In the genomic region with DNA sequence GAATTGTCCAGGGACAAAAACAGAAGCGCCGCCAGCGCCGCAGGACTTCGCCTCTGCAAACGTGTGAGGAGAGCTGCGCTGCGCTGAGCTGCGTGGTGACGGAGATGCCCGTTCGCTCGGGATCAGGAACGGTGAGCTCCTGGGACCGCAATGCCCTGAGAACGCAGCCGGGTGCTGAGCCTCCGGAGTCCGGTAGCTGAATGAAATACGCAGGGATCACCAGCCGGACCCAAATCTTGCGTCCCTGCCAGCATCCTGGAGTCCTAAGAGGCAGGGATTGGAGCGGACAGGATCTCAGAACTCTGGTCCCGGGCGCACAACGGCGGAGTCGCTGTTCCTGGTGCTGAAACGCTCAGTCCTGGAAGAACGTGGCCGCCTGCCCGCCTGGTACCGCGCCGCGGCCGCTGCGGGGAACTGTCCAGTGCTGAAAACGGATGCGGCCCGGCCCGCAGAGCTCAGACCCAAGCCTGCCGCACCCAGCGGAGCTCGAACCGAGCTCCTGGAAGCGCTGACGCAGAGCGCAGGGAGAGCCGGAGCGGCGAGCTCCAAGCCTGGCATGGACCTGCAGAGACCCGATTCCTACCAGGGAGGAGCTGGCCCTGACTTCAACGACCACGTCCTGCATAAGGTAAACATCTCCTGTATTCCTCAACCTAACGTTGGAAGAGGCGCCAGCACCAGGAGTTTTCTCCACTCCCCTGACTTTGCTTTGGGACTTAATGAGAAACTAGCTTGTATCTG, we compare ENCODE assay signal across 1 cellular context.
A peak's percentile ranks its signal among the peaks of the same experiment; 100 is the strongest.
TF ChIP-seq lines count a peak whose summit lies in the region.

No MANE protein-coding gene starts in this region.

TF ChIP-seq in HepG2, 621 proteins besides CTCF, POLR2A, EP300 and RAD21 (continued from another document and continues in another):
- TF ChIP-seq, protein P1, sequence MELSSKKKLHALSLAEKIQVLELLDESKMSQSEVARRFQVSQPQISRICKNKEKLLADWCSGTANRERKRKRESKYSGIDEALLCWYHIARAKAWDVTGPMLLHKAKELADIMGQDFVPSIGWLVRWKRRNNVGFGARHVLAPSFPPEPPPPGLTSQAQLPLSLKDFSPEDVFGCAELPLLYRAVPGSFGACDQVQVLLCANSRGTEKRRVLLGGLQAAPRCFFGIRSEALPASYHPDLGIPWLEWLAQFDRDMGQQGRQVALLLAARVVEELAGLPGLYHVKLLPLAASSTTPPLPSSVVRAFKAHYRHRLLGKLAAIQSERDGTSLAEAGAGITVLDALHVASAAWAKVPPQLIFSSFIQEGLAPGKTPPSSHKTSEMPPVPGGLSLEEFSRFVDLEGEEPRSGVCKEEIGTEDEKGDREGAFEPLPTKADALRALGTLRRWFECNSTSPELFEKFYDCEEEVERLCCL (CRISPR knock-in tag; IDR thresholded peaks at IDR 0.05; ENCODE audit: borderline replicate concordance): peak; percentile 100
- TF ChIP-seq GTF3A (CRISPR knock-in tag; conservative IDR thresholded peaks at IDR 0.05) (0 out of 2 replicates have a peak, but pooled peaks have one; percentile 79), EED (CRISPR knock-in tag; IDR thresholded peaks at IDR 0.05) (peak; percentile 100), ZNF546 (CRISPR knock-in tag; conservative IDR thresholded peaks at IDR 0.05) (peak; percentile 100), ZNF282 (IDR thresholded peaks at IDR 0.05; ENCODE audit: partially characterized antibody) (no peak), ZNF616 (CRISPR knock-in tag; IDR thresholded peaks at IDR 0.05; ENCODE audit: low read depth) (peak; percentile 99), AKAP8 (CRISPR knock-in tag; IDR thresholded peaks at IDR 0.05) (peak; percentile 99), ZNF678 (CRISPR knock-in tag; IDR thresholded peaks at IDR 0.05) (peak; percentile 100), AGO2 (optimal IDR thresholded peaks at IDR 0.05; ENCODE audit: low read depth, low read length) (no peak), ZNF484 (CRISPR knock-in tag; IDR thresholded peaks at IDR 0.05; ENCODE audit: borderline replicate concordance, low read depth) (peak; percentile 99; the same call in 1 of the 2 replicates), ZBTB1 (CRISPR knock-in tag; IDR thresholded peaks at IDR 0.05; ENCODE audit: borderline replicate concordance) (peak; percentile 98), ZNF12 (CRISPR knock-in tag; IDR thresholded peaks at IDR 0.05) (peak; percentile 98), ZNF564 (CRISPR knock-in tag; IDR thresholded peaks at IDR 0.05) (peak; percentile 100), ZMAT3 (CRISPR knock-in tag; conservative IDR thresholded peaks at IDR 0.05) (peak; percentile 100), ZNF33A (CRISPR knock-in tag; IDR thresholded peaks at IDR 0.05; ENCODE audit: borderline replicate concordance) (peak; percentile 99), KAT7 (CRISPR knock-in tag; IDR thresholded peaks at IDR 0.05; ENCODE audit: borderline replicate concordance) (peak; percentile 98), ZBTB3 (CRISPR knock-in tag; IDR thresholded peaks at IDR 0.05; ENCODE audit: borderline replicate concordance, low read depth) (peak; percentile 97; the same call in 1 of the 2 replicates), PRMT3 (CRISPR knock-in tag; IDR thresholded peaks at IDR 0.05; ENCODE audit: borderline replicate concordance, low read depth) (peak; percentile 100), SMARCC2 (IDR thresholded peaks at IDR 0.05) (no peak), HMGA1 (CRISPR knock-in tag; conservative IDR thresholded peaks at IDR 0.05) (no peak), MED13 (CRISPR knock-in tag; IDR thresholded peaks at IDR 0.05) (peak; percentile 100), POLR2AphosphoS5 (IDR thresholded peaks at IDR 0.05; ENCODE audit: low read depth, low read length) (no peak), ZFP36L1 (CRISPR knock-in tag; IDR thresholded peaks at IDR 0.05) (peak; percentile 100), ATF7 (IDR thresholded peaks at IDR 0.05) (no peak), ATF7 (CRISPR knock-in tag; IDR thresholded peaks at IDR 0.05) (peak; percentile 88)
- TF ChIP-seq, protein P2, sequence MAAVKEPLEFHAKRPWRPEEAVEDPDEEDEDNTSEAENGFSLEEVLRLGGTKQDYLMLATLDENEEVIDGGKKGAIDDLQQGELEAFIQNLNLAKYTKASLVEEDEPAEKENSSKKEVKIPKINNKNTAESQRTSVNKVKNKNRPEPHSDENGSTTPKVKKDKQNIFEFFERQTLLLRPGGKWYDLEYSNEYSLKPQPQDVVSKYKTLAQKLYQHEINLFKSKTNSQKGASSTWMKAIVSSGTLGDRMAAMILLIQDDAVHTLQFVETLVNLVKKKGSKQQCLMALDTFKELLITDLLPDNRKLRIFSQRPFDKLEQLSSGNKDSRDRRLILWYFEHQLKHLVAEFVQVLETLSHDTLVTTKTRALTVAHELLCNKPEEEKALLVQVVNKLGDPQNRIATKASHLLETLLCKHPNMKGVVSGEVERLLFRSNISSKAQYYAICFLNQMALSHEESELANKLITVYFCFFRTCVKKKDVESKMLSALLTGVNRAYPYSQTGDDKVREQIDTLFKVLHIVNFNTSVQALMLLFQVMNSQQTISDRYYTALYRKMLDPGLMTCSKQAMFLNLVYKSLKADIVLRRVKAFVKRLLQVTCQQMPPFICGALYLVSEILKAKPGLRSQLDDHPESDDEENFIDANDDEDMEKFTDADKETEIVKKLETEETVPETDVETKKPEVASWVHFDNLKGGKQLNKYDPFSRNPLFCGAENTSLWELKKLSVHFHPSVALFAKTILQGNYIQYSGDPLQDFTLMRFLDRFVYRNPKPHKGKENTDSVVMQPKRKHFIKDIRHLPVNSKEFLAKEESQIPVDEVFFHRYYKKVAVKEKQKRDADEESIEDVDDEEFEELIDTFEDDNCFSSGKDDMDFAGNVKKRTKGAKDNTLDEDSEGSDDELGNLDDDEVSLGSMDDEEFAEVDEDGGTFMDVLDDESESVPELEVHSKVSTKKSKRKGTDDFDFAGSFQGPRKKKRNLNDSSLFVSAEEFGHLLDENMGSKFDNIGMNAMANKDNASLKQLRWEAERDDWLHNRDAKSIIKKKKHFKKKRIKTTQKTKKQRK (IDR thresholded peaks at IDR 0.05; ENCODE audit: low read length): no peak
- TF ChIP-seq, protein P3, sequence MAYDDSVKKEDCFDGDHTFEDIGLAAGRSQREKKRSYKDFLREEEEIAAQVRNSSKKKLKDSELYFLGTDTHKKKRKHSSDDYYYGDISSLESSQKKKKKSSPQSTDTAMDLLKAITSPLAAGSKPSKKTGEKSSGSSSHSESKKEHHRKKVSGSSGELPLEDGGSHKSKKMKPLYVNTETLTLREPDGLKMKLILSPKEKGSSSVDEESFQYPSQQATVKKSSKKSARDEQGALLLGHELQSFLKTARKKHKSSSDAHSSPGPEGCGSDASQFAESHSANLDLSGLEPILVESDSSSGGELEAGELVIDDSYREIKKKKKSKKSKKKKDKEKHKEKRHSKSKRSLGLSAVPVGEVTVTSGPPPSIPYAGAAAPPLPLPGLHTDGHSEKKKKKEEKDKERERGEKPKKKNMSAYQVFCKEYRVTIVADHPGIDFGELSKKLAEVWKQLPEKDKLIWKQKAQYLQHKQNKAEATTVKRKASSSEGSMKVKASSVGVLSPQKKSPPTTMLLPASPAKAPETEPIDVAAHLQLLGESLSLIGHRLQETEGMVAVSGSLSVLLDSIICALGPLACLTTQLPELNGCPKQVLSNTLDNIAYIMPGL (CRISPR knock-in tag; IDR thresholded peaks at IDR 0.05; ENCODE audit: borderline replicate concordance in 1 of 2, low read depth in 1 of 2): peak; percentile 71 to 98; a peak in 3 of 4 replicates
- TF ChIP-seq, protein P4, sequence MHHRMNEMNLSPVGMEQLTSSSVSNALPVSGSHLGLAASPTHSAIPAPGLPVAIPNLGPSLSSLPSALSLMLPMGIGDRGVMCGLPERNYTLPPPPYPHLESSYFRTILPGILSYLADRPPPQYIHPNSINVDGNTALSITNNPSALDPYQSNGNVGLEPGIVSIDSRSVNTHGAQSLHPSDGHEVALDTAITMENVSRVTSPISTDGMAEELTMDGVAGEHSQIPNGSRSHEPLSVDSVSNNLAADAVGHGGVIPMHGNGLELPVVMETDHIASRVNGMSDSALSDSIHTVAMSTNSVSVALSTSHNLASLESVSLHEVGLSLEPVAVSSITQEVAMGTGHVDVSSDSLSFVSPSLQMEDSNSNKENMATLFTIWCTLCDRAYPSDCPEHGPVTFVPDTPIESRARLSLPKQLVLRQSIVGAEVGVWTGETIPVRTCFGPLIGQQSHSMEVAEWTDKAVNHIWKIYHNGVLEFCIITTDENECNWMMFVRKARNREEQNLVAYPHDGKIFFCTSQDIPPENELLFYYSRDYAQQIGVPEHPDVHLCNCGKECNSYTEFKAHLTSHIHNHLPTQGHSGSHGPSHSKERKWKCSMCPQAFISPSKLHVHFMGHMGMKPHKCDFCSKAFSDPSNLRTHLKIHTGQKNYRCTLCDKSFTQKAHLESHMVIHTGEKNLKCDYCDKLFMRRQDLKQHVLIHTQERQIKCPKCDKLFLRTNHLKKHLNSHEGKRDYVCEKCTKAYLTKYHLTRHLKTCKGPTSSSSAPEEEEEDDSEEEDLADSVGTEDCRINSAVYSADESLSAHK (CRISPR knock-in tag; IDR thresholded peaks at IDR 0.05; ENCODE audit: borderline replicate concordance): peak; percentile 98
- TF ChIP-seq, protein P5, sequence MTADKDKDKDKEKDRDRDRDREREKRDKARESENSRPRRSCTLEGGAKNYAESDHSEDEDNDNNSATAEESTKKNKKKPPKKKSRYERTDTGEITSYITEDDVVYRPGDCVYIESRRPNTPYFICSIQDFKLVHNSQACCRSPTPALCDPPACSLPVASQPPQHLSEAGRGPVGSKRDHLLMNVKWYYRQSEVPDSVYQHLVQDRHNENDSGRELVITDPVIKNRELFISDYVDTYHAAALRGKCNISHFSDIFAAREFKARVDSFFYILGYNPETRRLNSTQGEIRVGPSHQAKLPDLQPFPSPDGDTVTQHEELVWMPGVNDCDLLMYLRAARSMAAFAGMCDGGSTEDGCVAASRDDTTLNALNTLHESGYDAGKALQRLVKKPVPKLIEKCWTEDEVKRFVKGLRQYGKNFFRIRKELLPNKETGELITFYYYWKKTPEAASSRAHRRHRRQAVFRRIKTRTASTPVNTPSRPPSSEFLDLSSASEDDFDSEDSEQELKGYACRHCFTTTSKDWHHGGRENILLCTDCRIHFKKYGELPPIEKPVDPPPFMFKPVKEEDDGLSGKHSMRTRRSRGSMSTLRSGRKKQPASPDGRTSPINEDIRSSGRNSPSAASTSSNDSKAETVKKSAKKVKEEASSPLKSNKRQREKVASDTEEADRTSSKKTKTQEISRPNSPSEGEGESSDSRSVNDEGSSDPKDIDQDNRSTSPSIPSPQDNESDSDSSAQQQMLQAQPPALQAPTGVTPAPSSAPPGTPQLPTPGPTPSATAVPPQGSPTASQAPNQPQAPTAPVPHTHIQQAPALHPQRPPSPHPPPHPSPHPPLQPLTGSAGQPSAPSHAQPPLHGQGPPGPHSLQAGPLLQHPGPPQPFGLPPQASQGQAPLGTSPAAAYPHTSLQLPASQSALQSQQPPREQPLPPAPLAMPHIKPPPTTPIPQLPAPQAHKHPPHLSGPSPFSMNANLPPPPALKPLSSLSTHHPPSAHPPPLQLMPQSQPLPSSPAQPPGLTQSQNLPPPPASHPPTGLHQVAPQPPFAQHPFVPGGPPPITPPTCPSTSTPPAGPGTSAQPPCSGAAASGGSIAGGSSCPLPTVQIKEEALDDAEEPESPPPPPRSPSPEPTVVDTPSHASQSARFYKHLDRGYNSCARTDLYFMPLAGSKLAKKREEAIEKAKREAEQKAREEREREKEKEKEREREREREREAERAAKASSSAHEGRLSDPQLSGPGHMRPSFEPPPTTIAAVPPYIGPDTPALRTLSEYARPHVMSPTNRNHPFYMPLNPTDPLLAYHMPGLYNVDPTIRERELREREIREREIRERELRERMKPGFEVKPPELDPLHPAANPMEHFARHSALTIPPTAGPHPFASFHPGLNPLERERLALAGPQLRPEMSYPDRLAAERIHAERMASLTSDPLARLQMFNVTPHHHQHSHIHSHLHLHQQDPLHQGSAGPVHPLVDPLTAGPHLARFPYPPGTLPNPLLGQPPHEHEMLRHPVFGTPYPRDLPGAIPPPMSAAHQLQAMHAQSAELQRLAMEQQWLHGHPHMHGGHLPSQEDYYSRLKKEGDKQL (CRISPR knock-in tag; IDR thresholded peaks at IDR 0.05; ENCODE audit: low read depth): peak; percentile 91
- TF ChIP-seq, protein P6, sequence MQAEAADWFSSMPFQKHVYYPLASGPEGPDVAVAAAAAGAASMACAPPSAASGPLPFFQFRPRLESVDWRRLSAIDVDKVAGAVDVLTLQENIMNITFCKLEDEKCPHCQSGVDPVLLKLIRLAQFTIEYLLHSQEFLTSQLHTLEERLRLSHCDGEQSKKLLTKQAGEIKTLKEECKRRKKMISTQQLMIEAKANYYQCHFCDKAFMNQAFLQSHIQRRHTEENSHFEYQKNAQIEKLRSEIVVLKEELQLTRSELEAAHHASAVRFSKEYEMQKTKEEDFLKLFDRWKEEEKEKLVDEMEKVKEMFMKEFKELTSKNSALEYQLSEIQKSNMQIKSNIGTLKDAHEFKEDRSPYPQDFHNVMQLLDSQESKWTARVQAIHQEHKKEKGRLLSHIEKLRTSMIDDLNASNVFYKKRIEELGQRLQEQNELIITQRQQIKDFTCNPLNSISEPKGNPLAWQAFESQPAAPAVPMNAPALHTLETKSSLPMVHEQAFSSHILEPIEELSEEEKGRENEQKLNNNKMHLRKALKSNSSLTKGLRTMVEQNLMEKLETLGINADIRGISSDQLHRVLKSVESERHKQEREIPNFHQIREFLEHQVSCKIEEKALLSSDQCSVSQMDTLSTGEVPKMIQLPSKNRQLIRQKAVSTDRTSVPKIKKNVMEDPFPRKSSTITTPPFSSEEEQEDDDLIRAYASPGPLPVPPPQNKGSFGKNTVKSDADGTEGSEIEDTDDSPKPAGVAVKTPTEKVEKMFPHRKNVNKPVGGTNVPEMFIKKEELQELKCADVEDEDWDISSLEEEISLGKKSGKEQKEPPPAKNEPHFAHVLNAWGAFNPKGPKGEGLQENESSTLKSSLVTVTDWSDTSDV (CRISPR knock-in tag; IDR thresholded peaks at IDR 0.05): peak; percentile 100
- TF ChIP-seq, protein P7, sequence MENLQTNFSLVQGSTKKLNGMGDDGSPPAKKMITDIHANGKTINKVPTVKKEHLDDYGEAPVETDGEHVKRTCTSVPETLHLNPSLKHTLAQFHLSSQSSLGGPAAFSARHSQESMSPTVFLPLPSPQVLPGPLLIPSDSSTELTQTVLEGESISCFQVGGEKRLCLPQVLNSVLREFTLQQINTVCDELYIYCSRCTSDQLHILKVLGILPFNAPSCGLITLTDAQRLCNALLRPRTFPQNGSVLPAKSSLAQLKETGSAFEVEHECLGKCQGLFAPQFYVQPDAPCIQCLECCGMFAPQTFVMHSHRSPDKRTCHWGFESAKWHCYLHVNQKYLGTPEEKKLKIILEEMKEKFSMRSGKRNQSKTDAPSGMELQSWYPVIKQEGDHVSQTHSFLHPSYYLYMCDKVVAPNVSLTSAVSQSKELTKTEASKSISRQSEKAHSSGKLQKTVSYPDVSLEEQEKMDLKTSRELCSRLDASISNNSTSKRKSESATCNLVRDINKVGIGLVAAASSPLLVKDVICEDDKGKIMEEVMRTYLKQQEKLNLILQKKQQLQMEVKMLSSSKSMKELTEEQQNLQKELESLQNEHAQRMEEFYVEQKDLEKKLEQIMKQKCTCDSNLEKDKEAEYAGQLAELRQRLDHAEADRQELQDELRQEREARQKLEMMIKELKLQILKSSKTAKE (CRISPR knock-in tag; IDR thresholded peaks at IDR 0.05; ENCODE audit: borderline replicate concordance): peak; percentile 97
- TF ChIP-seq, protein P8, sequence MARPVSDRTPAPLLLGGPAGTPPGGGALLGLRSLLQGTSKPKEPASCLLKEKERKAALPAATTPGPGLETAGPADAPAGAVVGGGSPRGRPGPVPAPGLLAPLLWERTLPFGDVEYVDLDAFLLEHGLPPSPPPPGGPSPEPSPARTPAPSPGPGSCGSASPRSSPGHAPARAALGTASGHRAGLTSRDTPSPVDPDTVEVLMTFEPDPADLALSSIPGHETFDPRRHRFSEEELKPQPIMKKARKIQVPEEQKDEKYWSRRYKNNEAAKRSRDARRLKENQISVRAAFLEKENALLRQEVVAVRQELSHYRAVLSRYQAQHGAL (CRISPR knock-in tag; IDR thresholded peaks at IDR 0.05; ENCODE audit: not compliant biosample characterization): peak; percentile 100
